1 cellular context compared by ENCODE assay signal in the genomic region with DNA sequence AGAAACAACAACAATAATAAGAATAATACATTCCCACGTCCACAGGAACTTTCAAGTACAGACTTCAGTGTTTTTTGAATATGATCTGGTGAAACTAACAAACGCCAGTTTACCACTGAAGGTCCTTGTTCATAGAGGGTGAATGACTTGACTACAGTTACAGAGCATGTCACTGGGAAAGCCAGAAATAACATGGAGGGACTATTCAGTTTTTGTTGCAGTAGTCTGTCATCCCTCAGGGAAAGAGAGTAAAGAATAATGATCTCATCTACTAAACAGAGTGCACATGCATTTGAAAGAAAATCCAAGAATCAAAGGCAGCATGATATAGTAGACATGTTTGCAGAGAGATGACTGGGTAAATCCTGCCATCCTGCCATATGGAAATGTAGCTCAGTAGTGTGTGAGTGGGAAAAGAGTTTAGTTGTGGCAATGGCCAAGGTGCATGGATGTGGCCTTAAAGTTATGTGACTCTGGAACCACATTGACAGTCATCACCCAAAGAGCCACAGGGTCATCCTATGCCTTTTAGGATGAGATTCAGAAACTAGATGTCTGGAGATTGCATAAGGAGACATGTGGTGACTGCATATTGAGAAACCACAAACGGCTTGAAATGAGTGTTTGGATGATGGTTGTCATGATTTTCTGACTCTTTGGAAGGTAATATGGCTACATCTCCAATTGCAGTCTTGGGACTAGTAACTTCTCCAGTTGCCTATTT.
TF ChIP-seq lines count a peak whose summit lies in the region.

No MANE protein-coding gene starts in this region.

TF ChIP-seq in GM12878, 131 proteins besides CTCF, POLR2A, EP300 and RAD21 (continued from another document):
- TF ChIP-seq, protein P1, sequence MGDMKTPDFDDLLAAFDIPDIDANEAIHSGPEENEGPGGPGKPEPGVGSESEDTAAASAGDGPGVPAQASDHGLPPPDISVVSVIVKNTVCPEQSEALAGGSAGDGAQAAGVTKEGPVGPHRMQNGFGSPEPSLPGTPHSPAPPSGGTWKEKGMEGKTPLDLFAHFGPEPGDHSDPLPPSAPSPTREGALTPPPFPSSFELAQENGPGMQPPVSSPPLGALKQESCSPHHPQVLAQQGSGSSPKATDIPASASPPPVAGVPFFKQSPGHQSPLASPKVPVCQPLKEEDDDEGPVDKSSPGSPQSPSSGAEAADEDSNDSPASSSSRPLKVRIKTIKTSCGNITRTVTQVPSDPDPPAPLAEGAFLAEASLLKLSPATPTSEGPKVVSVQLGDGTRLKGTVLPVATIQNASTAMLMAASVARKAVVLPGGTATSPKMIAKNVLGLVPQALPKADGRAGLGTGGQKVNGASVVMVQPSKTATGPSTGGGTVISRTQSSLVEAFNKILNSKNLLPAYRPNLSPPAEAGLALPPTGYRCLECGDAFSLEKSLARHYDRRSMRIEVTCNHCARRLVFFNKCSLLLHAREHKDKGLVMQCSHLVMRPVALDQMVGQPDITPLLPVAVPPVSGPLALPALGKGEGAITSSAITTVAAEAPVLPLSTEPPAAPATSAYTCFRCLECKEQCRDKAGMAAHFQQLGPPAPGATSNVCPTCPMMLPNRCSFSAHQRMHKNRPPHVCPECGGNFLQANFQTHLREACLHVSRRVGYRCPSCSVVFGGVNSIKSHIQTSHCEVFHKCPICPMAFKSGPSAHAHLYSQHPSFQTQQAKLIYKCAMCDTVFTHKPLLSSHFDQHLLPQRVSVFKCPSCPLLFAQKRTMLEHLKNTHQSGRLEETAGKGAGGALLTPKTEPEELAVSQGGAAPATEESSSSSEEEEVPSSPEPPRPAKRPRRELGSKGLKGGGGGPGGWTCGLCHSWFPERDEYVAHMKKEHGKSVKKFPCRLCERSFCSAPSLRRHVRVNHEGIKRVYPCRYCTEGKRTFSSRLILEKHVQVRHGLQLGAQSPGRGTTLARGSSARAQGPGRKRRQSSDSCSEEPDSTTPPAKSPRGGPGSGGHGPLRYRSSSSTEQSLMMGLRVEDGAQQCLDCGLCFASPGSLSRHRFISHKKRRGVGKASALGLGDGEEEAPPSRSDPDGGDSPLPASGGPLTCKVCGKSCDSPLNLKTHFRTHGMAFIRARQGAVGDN (IDR thresholded peaks at IDR 0.05): no peak
- TF ChIP-seq RUNX3 (IDR thresholded peaks at IDR 0.05; ENCODE audit: low read length): 0 out of 2 replicates have a peak, but pooled peaks have one; percentile 6
